8 cellular contexts compared by ENCODE assay signal in genomic region chr2:143177081-143177786, GRCh38.
DNase-seq lines count a peak whose midpoint lies in the region; ATAC-seq, FAIRE-seq and TF ChIP-seq lines count a peak whose summit lies in the region.

No MANE protein-coding gene starts in this region.

- H3K79me2 ChIP-seq in DOHH2 (ENCODE audit: control insufficient read depth, low read length): no peaks in the 10 kb centered on the region

- no peaks in the 10 kb centered on the region for H3K9me2 ChIP-seq in DOHH2 (replicated peaks; ENCODE audit: control insufficient read depth, low read length)

- no peak for TF ChIP-seq CTCF in DOHH2 (IDR thresholded peaks at IDR 0.05; ENCODE audit: low read depth, low read length, poor library complexity, severe bottlenecking)

- DNase-seq in C1 segment of cervical spinal cord (lab: John Stamatoyannopoulos, UW) (no peak), midbrain (lab: John Stamatoyannopoulos, UW) (no peak), head of caudate nucleus (no peak), OCI-M2 (lab: John Stamatoyannopoulos, UW; ENCODE audit: unreplicated experiment) (no peak)

- intact Hi-C loops in head of caudate nucleus (cut with DNase I): no loop called here

- no peak overlapping the region for H3K27ac ChIP-seq in DOHH2 (ENCODE audit: low read depth, low read length)

- H3F3A ChIP-seq in DOHH2 (ENCODE audit: control insufficient read depth, insufficient read depth): no peaks in the 10 kb centered on the region

- no peaks in the 10 kb centered on the region for H3K36me3 ChIP-seq in DOHH2 (ENCODE audit: control insufficient read depth, low read length)

- peaks cover 26% of the 10 kb centered on the region for H3K4me1 ChIP-seq in DOHH2 (ENCODE audit: control insufficient read depth, low read length)

- H3K9me3 ChIP-seq in DOHH2 (ENCODE audit: control insufficient read depth, insufficient read depth, low read length): no peaks in the 10 kb centered on the region

- peak; percentile 59 for FAIRE-seq in endometrium (lab: Jason Lieb, UNC)

- H4K20me1 ChIP-seq in DOHH2 (ENCODE audit: control insufficient read depth, insufficient read depth, low read depth, low read length): no peaks in the 10 kb centered on the region

- H3K4me2 ChIP-seq in DOHH2 (ENCODE audit: low read length): peak overlapping the region; percentile 57

- H3K27me3 ChIP-seq in DOHH2 (ENCODE audit: control insufficient read depth, low read length): no peaks in the 10 kb centered on the region

- ATAC-seq in GM19452 (IDR thresholded peaks at IDR 0.05; ENCODE audit: unreplicated experiment) (peak; percentile 94), HG03378 (IDR thresholded peaks at IDR 0.05; ENCODE audit: unreplicated experiment) (peak; percentile 98)

- peak overlapping the region; percentile 37 for H3K4me3 ChIP-seq in DOHH2 (ENCODE audit: low read length)
